ENCODE assay signal across 24 cellular contexts in the genomic region with DNA sequence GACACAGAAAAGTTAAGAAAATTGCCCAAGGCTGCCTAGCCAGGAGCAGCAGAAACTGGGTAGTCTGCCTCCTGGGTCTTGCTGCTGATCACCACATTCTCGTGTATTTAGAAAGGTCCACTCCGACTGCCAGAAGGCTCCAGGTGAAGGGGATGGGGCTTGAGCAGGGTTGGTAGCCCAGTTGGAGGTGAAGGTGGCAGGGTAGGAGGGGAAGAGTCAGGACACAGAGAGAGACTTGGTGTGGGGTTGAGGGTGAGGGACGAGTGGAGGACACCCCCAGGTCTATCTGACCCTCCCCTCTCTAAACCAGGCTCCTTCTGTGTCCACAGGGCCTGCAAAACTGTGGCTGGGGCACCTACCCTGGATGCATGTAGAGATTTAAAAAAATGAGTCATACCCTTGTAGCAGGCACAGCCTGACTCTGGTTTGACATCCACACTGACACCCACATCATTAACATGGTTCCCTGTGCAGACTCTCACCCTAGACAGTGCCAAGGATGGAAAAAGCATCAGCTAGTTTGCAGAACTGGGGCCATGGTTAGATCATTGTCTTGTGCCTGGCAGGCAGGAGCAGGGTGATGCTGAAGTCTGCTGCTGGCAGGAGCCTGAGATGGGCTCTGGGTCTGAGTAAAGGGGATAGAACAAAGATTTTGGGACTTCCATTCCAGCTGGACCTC.
DNase-seq lines count a peak whose midpoint lies in the region; ATAC-seq, FAIRE-seq and TF ChIP-seq lines count a peak whose summit lies in the region.
"Had no signal": no experiment of that assay in that cellular context is flagged by ENCODE, and none has a peak within 500 bp of the region (broad histone marks: within the 10 kb centered on the region; RNA-seq: fewer than 3 reads in every experiment).

No MANE protein-coding gene starts in this region.

- TF ChIP-seq CTCF in bronchial epithelial cell (IDR thresholded peaks at IDR 0.05; ENCODE audit: insufficient read depth, low read length, severe bottlenecking) (no peak), heart left ventricle (IDR thresholded peaks at IDR 0.05) (no peak)

- no peak overlapping the region for H3K27ac ChIP-seq in heart left ventricle
- H3K27ac ChIP-seq: cardiac muscle cell, sigmoid colon, SJSA1 had no signal

- no peak for TF ChIP-seq POLR2A in heart left ventricle (IDR thresholded peaks at IDR 0.05)

- WGBS in heart left ventricle, 4 donors, result 71 to 84% (median 79%) methylated on average over 3 of the region's 3 CpGs

- no peaks in the 10 kb centered on the region for H3K27me3 ChIP-seq in bronchial epithelial cell (ENCODE audit: control insufficient read depth, insufficient read depth, low read length)
- no peaks in the 10 kb centered on the region for H3K27me3 ChIP-seq in heart left ventricle
- H3K27me3 ChIP-seq: BE2C, cardiac muscle cell, sigmoid colon, SJSA1 had no signal

- no peaks in the 10 kb centered on the region for H3K36me3 ChIP-seq in bronchial epithelial cell (ENCODE audit: control insufficient read depth, insufficient read depth, low read length)
- no peaks in the 10 kb centered on the region for H3K36me3 ChIP-seq in heart left ventricle
- H3K36me3 ChIP-seq: BE2C, cardiac muscle cell, sigmoid colon, SJSA1 had no signal

- peak; percentile 23 for FAIRE-seq in bronchial epithelial cell (lab: Jason Lieb, UNC)
- FAIRE-seq: kidney, RCC 7860 had no signal

- no peaks in the 10 kb centered on the region for H3K4me1 ChIP-seq in heart left ventricle
- H3K4me1 ChIP-seq: BE2C, sigmoid colon, SJSA1 had no signal

- DNase-seq in M059J (ENCODE audit: low read depth), result peak; percentile 12
- no peak for DNase-seq in bronchial epithelial cell (ENCODE audit: low read depth)
- peak in 34 of 42 donors; percentile 6 to 86 (median 51) for DNase-seq in head of caudate nucleus
- DNase-seq in renal cortical epithelial cell (ENCODE audit: low read depth), result peak; percentile 37
- DNase-seq in heart left ventricle, result no peak
- DNase-seq: activated CD4-positive, alpha-beta T cell treated with anti-CD3 and anti-CD28 coated beads, Interleukin-2, amount 50 U/mL, for 48 hours; activated CD8-positive, alpha-beta memory T cell treated with anti-CD3 and anti-CD28 coated beads, Interleukin-2, amount 50 U/mL, for 4 hours; activated naive CD4-positive, alpha-beta T cell treated with anti-CD3 and anti-CD28 coated beads, Interleukin-2, amount 50 U/mL, for 16 hours; BE2C; cortex of kidney; H9; kidney; midbrain; naive thymus-derived CD8-positive, alpha-beta T cell; NCI-H1092 treated with DMSO at 0.1 percent for 48 hours; NCI-H187 treated with DMSO at 0.1 percent for 48 hours; sigmoid colon; stimulated activated CD4-positive, alpha-beta T cell treated with anti-CD3 and anti-CD28 coated beads, Interleukin-15, amount 100 ng/mL, for 24 hours; stimulated activated naive CD4-positive, alpha-beta T cell treated with Interleukin-2 at 50 U/mL for 16 hours had no signal

- H3K4me3 ChIP-seq in bronchial epithelial cell (ENCODE audit: low read depth, low read length), result no peak overlapping the region
- no peak overlapping the region for H3K4me3 ChIP-seq in heart left ventricle
- H3K4me3 ChIP-seq: cardiac muscle cell, sigmoid colon, SJSA1 had no signal

- no peak for ATAC-seq in GM18909 (IDR thresholded peaks at IDR 0.05; ENCODE audit: poor library complexity, unreplicated experiment)
- ATAC-seq in heart left ventricle, result no peak
- no peak for ATAC-seq in HG03159 (IDR thresholded peaks at IDR 0.05; ENCODE audit: unreplicated experiment)
- ATAC-seq: naive thymus-derived CD8-positive, alpha-beta T cell had no signal

- H3K9me3 ChIP-seq in heart left ventricle, result no peaks in the 10 kb centered on the region
- H3K9me3 ChIP-seq: BE2C, sigmoid colon, SJSA1 had no signal

- intact Hi-C loops in head of caudate nucleus (cut with DNase I) (loop anchor here (10.0 kb wide), 1 partner anchor 523 kb away; no protein-coding TSS in a partner anchor), heart left ventricle (cut with DNase I) (no loop called here)

Comparison
In these comparisons a context has a peak if more than half of its experiments do, and no peak if none do; other contexts are left out.
1. DNase-seq: peak in M059J (single experiment), head of caudate nucleus (34 of 42) and renal cortical epithelial cell (single experiment); none in bronchial epithelial cell (single experiment) and heart left ventricle (0 of 5).